In the genomic region with DNA sequence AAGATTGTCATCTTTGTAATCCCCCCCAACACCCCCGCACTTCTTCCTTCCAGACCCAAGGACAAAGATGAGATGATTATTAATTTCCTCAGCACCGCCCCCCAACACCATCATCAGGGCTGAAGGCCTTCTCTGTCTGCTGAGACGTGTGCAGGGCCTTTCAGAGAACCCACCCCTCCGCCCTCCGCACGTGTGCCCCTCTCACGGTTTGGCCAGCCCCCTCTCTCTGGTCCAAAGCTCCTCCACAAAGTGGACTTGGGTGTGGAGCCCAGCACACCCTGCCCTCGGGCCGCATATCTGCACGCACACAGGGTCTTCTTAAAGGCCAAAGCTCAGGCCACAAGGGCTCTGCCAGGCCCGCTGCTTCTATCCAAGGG, we compare ENCODE assay signal across 31 cellular contexts. TPM values are rescaled to one million over a fixed set of nuclear protein-coding genes. Genes with fewer than 3 reads are reported as not detected.
A peak's percentile ranks its signal among the peaks of the same experiment; 100 is the strongest.
DNase-seq lines count a peak whose midpoint lies in the region; FAIRE-seq and TF ChIP-seq lines count a peak whose summit lies in the region.
"Had no signal": no experiment of that assay in that cellular context is flagged by ENCODE, and none has a peak within 500 bp of the region (broad histone marks: within the 10 kb centered on the region; RNA-seq: fewer than 3 reads in every experiment).

No MANE protein-coding gene starts in this region.

- H3K4me2 ChIP-seq in OCI-LY3 (ENCODE audit: low read length) = peak overlapping the region; percentile 52

- DNase-seq in endodermal cell (no peak), posterior vena cava (ENCODE audit: low spot score) (peak; percentile 43), RCC 7860 (ENCODE audit: low spot score) (no peak), kidney glomerular epithelial cell (lab: John Stamatoyannopoulos, UW) (no peak), T-helper 2 cell (no peak), NCI-H2107 treated with DMSO at 0.1 percent for 48 hours (lab: John Stamatoyannopoulos, UW; ENCODE audit: unreplicated experiment) (no peak)
- DNase-seq: activated CD4-positive, CD25-positive, alpha-beta regulatory T cell; activated CD8-positive, alpha-beta memory T cell treated with anti-CD3 and anti-CD28 coated beads for 24 hours; activated gamma-delta T cell treated with Interleukin-2 at 50 U/mL for 16 hours; activated T-cell treated with anti-CD3 and anti-CD28 coated beads, Interleukin-2, amount 50 U/mL, for 1 hour; brain microvascular endothelial cell; CD4-positive, alpha-beta T cell; heart right ventricle; midbrain; NCI-H1048; NCI-H187; NCI-H526; RPMI8226; stimulated activated CD4-positive, alpha-beta T cell treated with anti-CD3 and anti-CD28 coated beads, Interleukin-12 subunit alpha, Interleukin-12 subunit beta, amount 100 ng/mL, for 4 hours; stimulated activated CD4-positive, alpha-beta T cell treated with anti-CD3 and anti-CD28 coated beads, Interleukin-4, amount 100 ng/mL, for 24 hours; stomach; T-helper 9 cell; transverse colon had no signal

- H4K20me1 ChIP-seq in OCI-LY3 (ENCODE audit: insufficient read depth, low read length) = peaks cover 16% of the 10 kb centered on the region

- intact Hi-C loops in posterior vena cava (cut with DNase I) = no loop called here

- H3K79me2 ChIP-seq in OCI-LY3 (ENCODE audit: low read length) = peaks cover 100% of the 10 kb centered on the region

- H3K27me3 ChIP-seq in OCI-LY3 (ENCODE audit: low read depth, low read length) = no peaks in the 10 kb centered on the region
- H3K27me3 ChIP-seq in endodermal cell (ENCODE audit: control insufficient read depth, insufficient read depth, low read length, poor library complexity, severe bottlenecking) = peaks cover 83% of the 10 kb centered on the region

- H3K4me3 Mint-ChIP-seq in endodermal cell = peak overlapping the region; percentile 53
- H3K4me3 Mint-ChIP-seq: CD4-positive, alpha-beta T cell; nephron had no signal

- 54 to 73% methylated on average over 2 to 11 of the region's 11 CpGs for WGBS in endodermal cell (ENCODE audit: insufficient coverage in 1 of 2, insufficient read length in 1 of 2), 2 experiments

- TF ChIP-seq CTCF in GM12875 (IDR thresholded peaks at IDR 0.05; ENCODE audit: borderline replicate concordance, insufficient read depth, low read depth, low read length) = no peak
- no peak for TF ChIP-seq CTCF in OCI-LY3 (IDR thresholded peaks at IDR 0.05; ENCODE audit: low read depth, low read length)
- no peak for TF ChIP-seq CTCF in endodermal cell (conservative IDR thresholded peaks at IDR 0.05)

- H3K27ac Mint-ChIP-seq in endodermal cell = no peak overlapping the region
- H3K27ac Mint-ChIP-seq: CD4-positive, alpha-beta T cell; nephron had no signal

- H3K9me3 ChIP-seq in OCI-LY3 (ENCODE audit: insufficient read depth, low read length) (no peaks in the 10 kb centered on the region), endodermal cell (ENCODE audit: control insufficient read depth, low read length) (no peaks in the 10 kb centered on the region)
- H3K9me3 ChIP-seq: heart right ventricle, pancreas, stomach, transverse colon had no signal

- H3K27ac ChIP-seq in OCI-LY3 (ENCODE audit: low read length) (peak overlapping the region; percentile 85), endodermal cell (ENCODE audit: low read depth, low read length) (no peak overlapping the region)
- H3K27ac ChIP-seq: brain microvascular endothelial cell, heart right ventricle, pancreas, stomach, transverse colon had no signal

- no peaks in the 10 kb centered on the region for H3K36me3 Mint-ChIP-seq in endodermal cell (ENCODE audit: low read depth)

- H3K36me3 ChIP-seq in OCI-LY3 (replicated peaks; ENCODE audit: low read depth, low read length) (peaks cover 64% of the 10 kb centered on the region), endodermal cell (ENCODE audit: control insufficient read depth, insufficient read depth, low read length) (no peaks in the 10 kb centered on the region)
- H3K36me3 ChIP-seq: brain microvascular endothelial cell, heart right ventricle, pancreas, stomach, transverse colon had no signal

- H3K4me1 ChIP-seq in OCI-LY3 (ENCODE audit: low read length) (peaks cover 99% of the 10 kb centered on the region), endodermal cell (ENCODE audit: control insufficient read depth, insufficient read depth, low read length) (no peaks in the 10 kb centered on the region)
- H3K4me1 ChIP-seq: pancreas, transverse colon had no signal

- no peaks in the 10 kb centered on the region for H3K9me3 Mint-ChIP-seq in endodermal cell
- H3K9me3 Mint-ChIP-seq: CD4-positive, alpha-beta T cell; nephron had no signal

- H3K4me1 Mint-ChIP-seq in endodermal cell = no peaks in the 10 kb centered on the region
- H3K4me1 Mint-ChIP-seq: nephron had no signal

- H3K9ac ChIP-seq in OCI-LY3 (ENCODE audit: low read length) = peak overlapping the region; percentile 42
- no peak overlapping the region for H3K9ac ChIP-seq in endodermal cell (ENCODE audit: extremely low read depth, low read length, poor library complexity, severe bottlenecking)

- peaks cover 88% of the 10 kb centered on the region for H3K27me3 Mint-ChIP-seq in endodermal cell (ENCODE audit: insufficient read depth)

- no peak for FAIRE-seq in RCC 7860 (lab: Jason Lieb, UNC)
- FAIRE-seq: HepG2, pancreas had no signal

- no peak overlapping the region for H2AFZ ChIP-seq in OCI-LY3 (ENCODE audit: low read depth, low read length)

- peak overlapping the region; percentile 58 for H3K4me3 ChIP-seq in GM12875 (ENCODE audit: low read depth, low read length)
- peak overlapping the region; percentile 3; the same call in 1 of the 2 replicates for H3K4me3 ChIP-seq in OCI-LY3 (ENCODE audit: low read length)
- H3K4me3 ChIP-seq in endodermal cell (ENCODE audit: low read length) = no peak overlapping the region
- H3K4me3 ChIP-seq: heart right ventricle, pancreas, transverse colon had no signal

RNA-seq across cellular contexts. Expression of a gene that starts 32.0 kb away (rescaled TPM):
- total RNA-seq in endodermal cell (under 1 TPM in 1 of 2 donors, not detected in 1; 0.15 TPM), posterior vena cava (under 1 TPM; 0.46 to 0.67 TPM)
- polyA plus RNA-seq in endodermal cell (2013, experiment 1 of 2) = 0.75 TPM
- polyA plus RNA-seq in endodermal cell (2013, experiment 2 of 2) = 1.6 TPM
- total RNA-seq: chondrocyte, H4, HepG2 had no signal
- polyA plus RNA-seq: AG04450, HepG2 had no signal
